1 cellular context compared by ENCODE assay signal in genomic region chr4:1784789-1785591, GRCh38.
A peak's percentile ranks its signal among the peaks of the same experiment; 100 is the strongest.
TF ChIP-seq lines count a peak whose summit lies in the region.

No MANE protein-coding gene starts in this region.

TF ChIP-seq in K562, 482 proteins besides CTCF, POLR2A, EP300 and RAD21 (continued from another document and continues in another):
- TF ChIP-seq NKRF (IDR thresholded peaks at IDR 0.05; ENCODE audit: borderline replicate concordance) (no peak), MIER1 (IDR thresholded peaks at IDR 0.05; ENCODE audit: low read depth) (0 out of 2 replicates have a peak, but pooled peaks have one; percentile 13), ATF2 (CRISPR knock-in tag; IDR thresholded peaks at IDR 0.05) (no peak), CTBP1 (IDR thresholded peaks at IDR 0.05; ENCODE audit: borderline replicate concordance) (peak; percentile 41; the same call in 1 of the 2 replicates), CHAMP1 (IDR thresholded peaks at IDR 0.05) (no peak), CHD2 (IDR thresholded peaks at IDR 0.05; ENCODE audit: low read depth, low read length) (no peak), LCOR (CRISPR knock-in tag; IDR thresholded peaks at IDR 0.05) (no peak), ETV1 (tag; conservative IDR thresholded peaks at IDR 0.05; ENCODE audit: low read depth) (peak; percentile 60), SMAD3 (CRISPR knock-in tag; conservative IDR thresholded peaks at IDR 0.05) (0 out of 2 replicates have a peak, but pooled peaks have one; percentile 39), ZNF407 (IDR thresholded peaks at IDR 0.05; ENCODE audit: low read depth) (no peak), TCF15 (CRISPR knock-in tag; IDR thresholded peaks at IDR 0.05) (no peak; the same call in 1 of the 2 replicates), MLLT1 (IDR thresholded peaks at IDR 0.05) (no peak), NR2C1 (IDR thresholded peaks at IDR 0.05) (no peak), NR2C1 (tag; IDR thresholded peaks at IDR 0.05) (peak; percentile 46; the same call in 1 of the 2 replicates), ZNF668 (CRISPR knock-in tag; IDR thresholded peaks at IDR 0.05) (no peak), JUNB (CRISPR knock-in tag; conservative IDR thresholded peaks at IDR 0.05) (no peak), MGA (IDR thresholded peaks at IDR 0.05) (no peak), ZNF274 (IDR thresholded peaks at IDR 0.05; ENCODE audit: borderline replicate concordance, low read depth, low read length) (no peak), MAZ (CRISPR knock-in tag; conservative IDR thresholded peaks at IDR 0.05 in 1 of 2, IDR thresholded peaks at IDR 0.05 in 1 of 2) (peak; percentile 56 to 85), KDM1A (IDR thresholded peaks at IDR 0.05) (peak; percentile 46 to 79; a peak in 3 of 4 replicates), ZNF77 (CRISPR knock-in tag; IDR thresholded peaks at IDR 0.05) (no peak)
